ENCODE assay signal across 8 cellular contexts in genomic region chr13:31199527-31199848, GRCh38. TPM values are rescaled to one million over a fixed set of nuclear protein-coding genes. Genes with fewer than 3 reads are reported as not detected.
DNase-seq lines count a peak whose midpoint lies in the region; ATAC-seq and TF ChIP-seq lines count a peak whose summit lies in the region.

No MANE protein-coding gene starts in this region.

- no peaks in the 10 kb centered on the region for H3K27me3 ChIP-seq in CD4-positive, alpha-beta memory T cell (ENCODE audit: insufficient read depth, low read length)
- H3K27me3 ChIP-seq in HUES64 (ENCODE audit: insufficient read depth, low read length) (peaks cover 6% of the 10 kb centered on the region; the same call in 1 of the 2 replicates), dorsolateral prefrontal cortex (no peaks in the 10 kb centered on the region)

- CTCF ChIA-PET in CD4-positive, alpha-beta memory T cell (lab: Charles Lee; ENCODE audit: partially characterized antibody), result interaction anchor here (0.6 to 1.5 kb wide), 9 partner anchors 8 to 1197 kb away, joined by 3 to 6 read pairs (median 3); no protein-coding TSS in a partner anchor

- POLR2A ChIA-PET in CD4-positive, alpha-beta memory T cell (lab: Charles Lee; ENCODE audit: partially characterized antibody), result interaction anchor here (0.6 to 4.8 kb wide), 5 partner anchors 9 to 1339 kb away, joined by 3 to 37 read pairs (median 4); partner anchors contain the start of genes HSPH1 and N4BP2L2

- no peaks in the 10 kb centered on the region for H3K27me3 Mint-ChIP-seq in CD4-positive, alpha-beta memory T cell
- H3K27me3 Mint-ChIP-seq in neural crest cell (ENCODE audit: low read depth), result no peaks in the 10 kb centered on the region

- 11% methylated on average over 15 of the region's 15 CpGs for WGBS in HUES64

- peak overlapping the region; percentile 83 for H3K27ac ChIP-seq in CD4-positive, alpha-beta memory T cell (ENCODE audit: low read depth, low read length)
- H3K27ac ChIP-seq in HUES64 (ENCODE audit: low read depth, low read length) (no peak overlapping the region), dorsolateral prefrontal cortex (peak overlapping the region in 54 of 59 donors; percentile 58 to 98 (median 92))

- ATAC-seq in HG02571 (IDR thresholded peaks at IDR 0.05; ENCODE audit: unreplicated experiment), result no peak

- peaks cover 0 to 2% of the 10 kb centered on the region in 2 donors for H3K36me3 Mint-ChIP-seq in CD4-positive, alpha-beta memory T cell
- H3K36me3 Mint-ChIP-seq in neural crest cell (ENCODE audit: low read depth), result no peaks in the 10 kb centered on the region

- peak overlapping the region; percentile 90 to 96 (median 91) for H3K27ac Mint-ChIP-seq in CD4-positive, alpha-beta memory T cell
- H3K27ac Mint-ChIP-seq in neural crest cell (ENCODE audit: unreplicated experiment), result no peak overlapping the region

- DNase-seq in CD4-positive, alpha-beta memory T cell, result no peak
- no peak for DNase-seq in dorsolateral prefrontal cortex
- DNase-seq in neural crest cell (ENCODE audit: low read depth, low spot score), result no peak
- no peak for DNase-seq in LoVo (ENCODE audit: low spot score)
- no peak for DNase-seq in NCI-H2107 (lab: John Stamatoyannopoulos, UW)
- no peak for DNase-seq in DMS53 treated with DMSO at 0.1 percent for 48 hours (lab: John Stamatoyannopoulos, UW; ENCODE audit: unreplicated experiment)

- H3K4me1 Mint-ChIP-seq in CD4-positive, alpha-beta memory T cell, result peaks cover 16 to 17% (median 17%) of the 10 kb centered on the region in 4 donors
- peaks cover 22% of the 10 kb centered on the region for H3K4me1 Mint-ChIP-seq in neural crest cell

- no peaks in the 10 kb centered on the region for H3K36me3 ChIP-seq in CD4-positive, alpha-beta memory T cell (ENCODE audit: insufficient read depth, low read length)
- H3K36me3 ChIP-seq in HUES64 (ENCODE audit: insufficient read depth, low read length), result no peaks in the 10 kb centered on the region

- TF ChIP-seq CTCF in dorsolateral prefrontal cortex (IDR thresholded peaks at IDR 0.05 in 54 of 56, conservative IDR thresholded peaks at IDR 0.05 in 2 of 56; ENCODE audit: low read depth in 1 of 56, partially characterized antibody in 56 of 56), result peak in 1 of 56 donors; percentile 57
- TF ChIP-seq CTCF in neural crest cell (conservative IDR thresholded peaks at IDR 0.05), result no peak

- peak overlapping the region; percentile 97 for H3K9ac ChIP-seq in HUES64 (ENCODE audit: low read depth, low read length)

- intact Hi-C loops in CD4-positive, alpha-beta memory T cell (cut with micrococcal nuclease), result loop anchor here (1.0 kb wide), 3 partner anchors 37 to 543 kb away; no protein-coding TSS in a partner anchor
- intact Hi-C loops in dorsolateral prefrontal cortex (cut with DNase I), result loop anchor here (2.0 to 5.0 kb wide), 2 partner anchors 37 kb away; partner anchors contain the start of gene HSPH1 (in 1 of the 2)

- no peaks in the 10 kb centered on the region for H3K9me3 Mint-ChIP-seq in CD4-positive, alpha-beta memory T cell
- H3K9me3 Mint-ChIP-seq in neural crest cell, result no peaks in the 10 kb centered on the region

- peaks cover 13% of the 10 kb centered on the region for H3K4me1 ChIP-seq in CD4-positive, alpha-beta memory T cell (ENCODE audit: insufficient read depth, low read length)
- peaks cover 9% of the 10 kb centered on the region; the same call in 1 of the 2 replicates for H3K4me1 ChIP-seq in HUES64 (ENCODE audit: insufficient read depth, low read length)

- H3K4me3 ChIP-seq in CD4-positive, alpha-beta memory T cell (ENCODE audit: low read length in 2 of 2), result peak overlapping the region in 1 of 2 donors; percentile 52
- peak overlapping the region; percentile 82 for H3K4me3 ChIP-seq in HUES64 (ENCODE audit: low read length)
- H3K4me3 ChIP-seq in dorsolateral prefrontal cortex, result peak overlapping the region in 58 of 59 donors; percentile 34 to 85 (median 74)

- peak overlapping the region; percentile 82 to 90 (median 86) for H3K4me3 Mint-ChIP-seq in CD4-positive, alpha-beta memory T cell
- peak overlapping the region; percentile 85 for H3K4me3 Mint-ChIP-seq in neural crest cell

- H3K9me3 ChIP-seq in CD4-positive, alpha-beta memory T cell (ENCODE audit: control insufficient read depth in 1 of 2, low read length in 2 of 2), result no peaks in the 10 kb centered on the region
- H3K9me3 ChIP-seq in HUES64 (ENCODE audit: insufficient read depth, low read depth, low read length), result no peaks in the 10 kb centered on the region

RNA-seq across cellular contexts. Expression of gene B3GLCT, which starts 0.3 kb away (rescaled TPM):
- total RNA-seq in CD4-positive, alpha-beta memory T cell, result 1 to 10 TPM; 5.2 to 5.8 TPM
- polyA plus RNA-seq in CD4-positive, alpha-beta memory T cell, result 10 to 100 TPM in 1 of 2 donors, 1 to 10 TPM in 1; 7.3 to 10.2 TPM
- 5.2 TPM for polyA plus RNA-seq in HUES64 (2013, experiment 1 of 2)
- 5.8 TPM for polyA plus RNA-seq in HUES64 (2013, experiment 2 of 2)
- total RNA-seq in dorsolateral prefrontal cortex, result 10 to 100 TPM in 110 of 120 experiments, 1 to 10 TPM in 10; 7.6 to 22.2 (median 13.1) TPM
- total RNA-seq in neural crest cell, result 15.1 and 16.8 TPM in 2 replicates

RNA-seq across cellular contexts. Expression of gene HSPH1, which starts 37.8 kb away (rescaled TPM):
- total RNA-seq in CD4-positive, alpha-beta memory T cell, result 10 to 100 TPM; 68.6 to 75.5 TPM
- 10 to 100 TPM; 39.9 to 48.6 TPM for polyA plus RNA-seq in CD4-positive, alpha-beta memory T cell
- polyA plus RNA-seq in HUES64 (2013, experiment 1 of 2), result 98.8 TPM
- 83.1 TPM for polyA plus RNA-seq in HUES64 (2013, experiment 2 of 2)
- total RNA-seq in dorsolateral prefrontal cortex (100 to 1,000 TPM in 118 of 120 experiments, 10 to 100 TPM in 2; 90.5 to 959 (median 242) TPM), neural crest cell (132 and 146 TPM in 2 replicates)
